Comparison of ENCODE assay signal across 11 cellular contexts in genomic region chr6:75418233-75418632, GRCh38.
DNase-seq lines count a peak whose midpoint lies in the region; ATAC-seq and TF ChIP-seq lines count a peak whose summit lies in the region.
"Had no signal": no experiment of that assay in that cellular context is flagged by ENCODE, and none has a peak within 500 bp of the region (broad histone marks: within the 10 kb centered on the region; RNA-seq: fewer than 3 reads in every experiment).

No MANE protein-coding gene starts in this region.

- H3K4me2 ChIP-seq in GM23338: no peak overlapping the region

- H3K27ac Mint-ChIP-seq in GM23338: no peak overlapping the region
- H3K27ac Mint-ChIP-seq: activated naive CD8-positive, alpha-beta T cell treated with anti-CD3 and anti-CD28 coated beads, Interleukin-2, amount 50 U/mL, for 24 hours; stimulated activated effector memory CD8-positive, alpha-beta T cell treated with anti-CD3 and anti-CD28 coated beads, Interleukin-12 subunit alpha, Interleukin-12 subunit beta, amount 100 ng/mL, for 72 hours had no signal

- no peak overlapping the region for H3K4me3 ChIP-seq in GM23338
- H3K4me3 ChIP-seq: prostate gland had no signal

- no peaks in the 10 kb centered on the region for H3K36me3 ChIP-seq in GM23338 (ENCODE audit: insufficient read depth)
- H3K36me3 ChIP-seq: prostate gland had no signal

- H3K79me2 ChIP-seq in GM23338 (replicated peaks; ENCODE audit: insufficient read depth): no peaks in the 10 kb centered on the region

- no peaks in the 10 kb centered on the region for H3K36me3 Mint-ChIP-seq in GM23338 (ENCODE audit: low read depth)
- H3K36me3 Mint-ChIP-seq: stimulated activated effector memory CD8-positive, alpha-beta T cell treated with anti-CD3 and anti-CD28 coated beads, Interleukin-12 subunit alpha, Interleukin-12 subunit beta, amount 100 ng/mL, for 72 hours had no signal

- DNase-seq in GM23338 (ENCODE audit: low spot score): no peak
- DNase-seq in NCI-H2081 (lab: John Stamatoyannopoulos, UW): peak; percentile 28 to 63
- peak; percentile 44 for DNase-seq in iris pigment epithelial cell (ENCODE audit: low read depth)
- DNase-seq in DMS79 (lab: John Stamatoyannopoulos, UW): no peak
- DNase-seq in KG1 (lab: John Stamatoyannopoulos, UW): no peak
- no peak for DNase-seq in NCI-H2029 (lab: John Stamatoyannopoulos, UW)
- DNase-seq: activated naive CD8-positive, alpha-beta T cell treated with anti-CD3 and anti-CD28 coated beads, Interleukin-2, amount 50 U/mL, for 24 hours had no signal

- ATAC-seq in GM18502 (IDR thresholded peaks at IDR 0.05; ENCODE audit: poor library complexity, unreplicated experiment): peak; percentile 45
- ATAC-seq in GM23338: no peak
- ATAC-seq in HG02571 (IDR thresholded peaks at IDR 0.05; ENCODE audit: unreplicated experiment): no peak
- ATAC-seq: activated naive CD8-positive, alpha-beta T cell treated with anti-CD3 and anti-CD28 coated beads, Interleukin-2, amount 50 U/mL, for 24 hours; stimulated activated effector memory CD8-positive, alpha-beta T cell treated with anti-CD3 and anti-CD28 coated beads, Interleukin-12 subunit alpha, Interleukin-12 subunit beta, amount 100 ng/mL, for 72 hours had no signal

- no peak overlapping the region for H3K27ac ChIP-seq in GM23338 (ENCODE audit: low read depth)
- H3K27ac ChIP-seq: prostate gland had no signal

- H3K9me2 ChIP-seq in GM23338 (ENCODE audit: insufficient read depth): no peaks in the 10 kb centered on the region; the same call in 1 of the 2 replicates

- H3K27me3 ChIP-seq in GM23338 (ENCODE audit: insufficient read depth): no peaks in the 10 kb centered on the region

- no peak overlapping the region for H3K4me3 Mint-ChIP-seq in GM23338
- H3K4me3 Mint-ChIP-seq: activated naive CD8-positive, alpha-beta T cell treated with anti-CD3 and anti-CD28 coated beads, Interleukin-2, amount 50 U/mL, for 24 hours; stimulated activated effector memory CD8-positive, alpha-beta T cell treated with anti-CD3 and anti-CD28 coated beads, Interleukin-12 subunit alpha, Interleukin-12 subunit beta, amount 100 ng/mL, for 72 hours had no signal

- 0 out of 2 replicates have a peak, but pooled peaks cover 6% of the 10 kb centered on the region for H3K4me1 ChIP-seq in GM23338 (ENCODE audit: insufficient read depth)
- H3K4me1 ChIP-seq: prostate gland had no signal

- no peaks in the 10 kb centered on the region for H4K20me1 ChIP-seq in GM23338 (replicated peaks; ENCODE audit: insufficient read depth)

- H3F3A ChIP-seq in GM23338 (replicated peaks; ENCODE audit: low read depth): no peaks in the 10 kb centered on the region

- H3K9me3 Mint-ChIP-seq in GM23338: no peaks in the 10 kb centered on the region
- H3K9me3 Mint-ChIP-seq: activated naive CD8-positive, alpha-beta T cell treated with anti-CD3 and anti-CD28 coated beads, Interleukin-2, amount 50 U/mL, for 24 hours; stimulated activated effector memory CD8-positive, alpha-beta T cell treated with anti-CD3 and anti-CD28 coated beads, Interleukin-12 subunit alpha, Interleukin-12 subunit beta, amount 100 ng/mL, for 72 hours had no signal

- H3K27me3 Mint-ChIP-seq in GM23338 (ENCODE audit: insufficient read depth, low read depth, poor library complexity): no peaks in the 10 kb centered on the region

- TF ChIP-seq CTCF in GM23338 (conservative IDR thresholded peaks at IDR 0.05; ENCODE audit: low read depth in 2 of 2): no peak

- peaks cover 4% of the 10 kb centered on the region; the same call in 1 of the 3 replicates for H3K4me1 Mint-ChIP-seq in GM23338
- H3K4me1 Mint-ChIP-seq: activated naive CD8-positive, alpha-beta T cell treated with anti-CD3 and anti-CD28 coated beads, Interleukin-2, amount 50 U/mL, for 24 hours; stimulated activated effector memory CD8-positive, alpha-beta T cell treated with anti-CD3 and anti-CD28 coated beads, Interleukin-12 subunit alpha, Interleukin-12 subunit beta, amount 100 ng/mL, for 72 hours had no signal

- H2AFZ ChIP-seq in GM23338: peak overlapping the region; percentile 38; the same call in 1 of the 2 replicates

TF ChIP-seq in GM23338, 12 proteins besides CTCF, POLR2A, EP300 and RAD21 (continues in another document):
- TF ChIP-seq ZNF331 (CRISPR knock-in tag; IDR thresholded peaks at IDR 0.05; ENCODE audit: low read depth): no peak
- no peak for TF ChIP-seq POLR2AphosphoS5 (IDR thresholded peaks at IDR 0.05; ENCODE audit: low read depth)
- TF ChIP-seq STAT1 (IDR thresholded peaks at IDR 0.05; ENCODE audit: unreplicated experiment): no peak
- no peak for TF ChIP-seq ZNF114 (CRISPR knock-in tag; IDR thresholded peaks at IDR 0.05)
- no peak for TF ChIP-seq NANOG (IDR thresholded peaks at IDR 0.05; ENCODE audit: borderline replicate concordance)
- no peak for TF ChIP-seq JUNB (IDR thresholded peaks at IDR 0.05; ENCODE audit: unreplicated experiment)
- TF ChIP-seq ZNF462 (CRISPR knock-in tag; IDR thresholded peaks at IDR 0.05): no peak
- no peak for TF ChIP-seq CREB1 (CRISPR knock-in tag; IDR thresholded peaks at IDR 0.05; ENCODE audit: low read depth)
- TF ChIP-seq EZH2 (IDR thresholded peaks at IDR 0.05; ENCODE audit: low read depth, unreplicated experiment): no peak
- TF ChIP-seq, protein P1, sequence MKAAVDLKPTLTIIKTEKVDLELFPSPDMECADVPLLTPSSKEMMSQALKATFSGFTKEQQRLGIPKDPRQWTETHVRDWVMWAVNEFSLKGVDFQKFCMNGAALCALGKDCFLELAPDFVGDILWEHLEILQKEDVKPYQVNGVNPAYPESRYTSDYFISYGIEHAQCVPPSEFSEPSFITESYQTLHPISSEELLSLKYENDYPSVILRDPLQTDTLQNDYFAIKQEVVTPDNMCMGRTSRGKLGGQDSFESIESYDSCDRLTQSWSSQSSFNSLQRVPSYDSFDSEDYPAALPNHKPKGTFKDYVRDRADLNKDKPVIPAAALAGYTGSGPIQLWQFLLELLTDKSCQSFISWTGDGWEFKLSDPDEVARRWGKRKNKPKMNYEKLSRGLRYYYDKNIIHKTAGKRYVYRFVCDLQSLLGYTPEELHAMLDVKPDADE (IDR thresholded peaks at IDR 0.05): no peak

Comparison
In these comparisons a context has a peak if more than half of its experiments do, and no peak if none do; other contexts are left out.
1. DNase-seq: peak in NCI-H2081 (2 of 2) and iris pigment epithelial cell (single experiment); none in GM23338 (single experiment), DMS79 (single experiment), KG1 (single experiment) and NCI-H2029 (single experiment).